In the genomic region with DNA sequence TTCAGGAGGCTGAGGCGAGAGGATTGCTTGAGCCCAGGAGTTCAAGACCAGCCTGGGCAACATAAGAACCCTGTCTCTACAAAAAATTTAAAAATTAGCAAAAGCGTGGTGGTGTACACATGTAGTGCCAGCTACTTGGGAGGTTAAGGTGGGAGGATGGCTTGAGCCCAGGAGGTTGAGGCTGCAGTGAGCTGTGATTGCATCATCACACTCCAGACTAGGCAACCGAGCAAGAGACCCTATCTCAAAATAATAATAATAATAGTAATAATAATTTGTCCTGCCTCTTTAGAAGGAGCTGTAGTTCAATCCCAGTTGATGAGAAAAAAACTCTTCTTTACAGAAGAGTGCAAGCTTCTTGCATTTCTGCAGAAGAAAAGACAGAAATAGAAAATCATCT, we compare ENCODE assay signal across 29 cellular contexts.
"Had no signal": no experiment of that assay in that cellular context is flagged by ENCODE, and none has a peak within 500 bp of the region (broad histone marks: within the 10 kb centered on the region; RNA-seq: fewer than 3 reads in every experiment).

No MANE protein-coding gene starts in this region.

- H3K27me3 Mint-ChIP-seq: activated T-cell treated with anti-CD3 and anti-CD28 coated beads, Interleukin-2, amount 50 U/mL, for 24 hours had no signal

- DNase-seq: activated CD4-positive, alpha-beta memory T cell treated with anti-CD3 and anti-CD28 coated beads, Interleukin-2, amount 10 ng/mL, durations not matched to agents 7 days and 5 days; activated CD4-positive, alpha-beta T cell treated with anti-CD3 and anti-CD28 coated beads for 1 hour; activated CD4-positive, alpha-beta T cell treated with anti-CD3 and anti-CD28 coated beads for 4 hours; activated CD4-positive, alpha-beta T cell treated with anti-CD3 and anti-CD28 coated beads, Interleukin-2, amount 10 ng/mL, durations not matched to agents 7 days and 5 days; activated CD4-positive, alpha-beta T cell treated with anti-CD3 and anti-CD28 coated beads, Interleukin-2, amount 50 U/mL, for 4 hours; activated CD8-positive, alpha-beta memory T cell treated with anti-CD3 and anti-CD28 coated beads, Interleukin-2, amount 50 U/mL, for 48 hours; activated gamma-delta T cell; activated naive CD4-positive, alpha-beta T cell; activated naive CD8-positive, alpha-beta T cell treated with anti-CD3 and anti-CD28 coated beads, Interleukin-2, amount 10 ng/mL, durations not matched to agents 7 days and 5 days; activated T-cell treated with anti-CD3 and anti-CD28 coated beads for 4 hours; activated T-cell treated with anti-CD3 and anti-CD28 coated beads, Interleukin-2, amount 50 U/mL, for 24 hours; activated T-cell treated with anti-CD3 and anti-CD28 coated beads, Interleukin-2, amount 50 U/mL, for 72 hours; central memory CD4-positive, alpha-beta T cell; cerebellar nuclear complex; colonic mucosa; effector CD4-positive, alpha-beta T cell; effector memory CD8-positive, alpha-beta T cell; esophagus squamous epithelium; foreskin melanocyte; heart right ventricle; T-helper 2 cell had no signal

- H3K36me3 ChIP-seq: ascending aorta, breast epithelium, cardiac muscle cell, colonic mucosa, esophagus squamous epithelium, gastroesophageal sphincter, heart right ventricle had no signal

- H3K9me3 Mint-ChIP-seq: activated CD4-positive, alpha-beta memory T cell treated with anti-CD3 and anti-CD28 coated beads, Interleukin-2, amount 10 ng/mL, durations not matched to agents 7 days and 5 days; activated CD4-positive, alpha-beta T cell treated with anti-CD3 and anti-CD28 coated beads, Interleukin-2, amount 10 ng/mL, durations not matched to agents 7 days and 5 days; activated naive CD4-positive, alpha-beta T cell treated with anti-CD3 and anti-CD28 coated beads, Interleukin-2, amount 10 ng/mL, durations not matched to agents 7 days and 5 days; activated naive CD4-positive, alpha-beta T cell treated with anti-CD3 and anti-CD28 coated beads, Interleukin-2, amount 50 U/mL, for 72 hours; activated naive CD8-positive, alpha-beta T cell treated with anti-CD3 and anti-CD28 coated beads, Interleukin-2, amount 10 ng/mL, durations not matched to agents 7 days and 5 days; activated T-cell treated with anti-CD3 and anti-CD28 coated beads, Interleukin-2, amount 50 U/mL, for 24 hours; activated T-cell treated with anti-CD3 and anti-CD28 coated beads, Interleukin-2, amount 50 U/mL, for 72 hours; effector memory CD8-positive, alpha-beta T cell had no signal

- H3K36me3 Mint-ChIP-seq: activated naive CD4-positive, alpha-beta T cell treated with anti-CD3 and anti-CD28 coated beads, Interleukin-2, amount 10 ng/mL, durations not matched to agents 7 days and 5 days; activated naive CD4-positive, alpha-beta T cell treated with anti-CD3 and anti-CD28 coated beads, Interleukin-2, amount 50 U/mL, for 72 hours; activated naive CD8-positive, alpha-beta T cell treated with anti-CD3 and anti-CD28 coated beads, Interleukin-2, amount 10 ng/mL, durations not matched to agents 7 days and 5 days; brain had no signal

- ATAC-seq: activated naive CD4-positive, alpha-beta T cell treated with anti-CD3 and anti-CD28 coated beads, Interleukin-2, amount 50 U/mL, for 72 hours; activated T-cell treated with anti-CD3 and anti-CD28 coated beads, Interleukin-2, amount 50 U/mL, for 72 hours; effector memory CD8-positive, alpha-beta T cell; gastroesophageal sphincter; heart right ventricle had no signal

- H3K27ac ChIP-seq: ascending aorta, breast epithelium, cardiac muscle cell, colonic mucosa, epithelial cell of prostate, esophagus squamous epithelium, gastroesophageal sphincter, heart right ventricle had no signal

- H3K4me1 Mint-ChIP-seq: brain had no signal

- H3K4me3 ChIP-seq: ascending aorta, breast epithelium, cardiac muscle cell, colonic mucosa, esophagus squamous epithelium, gastroesophageal sphincter, heart right ventricle had no signal

- H3K4me1 ChIP-seq: ascending aorta, breast epithelium, colonic mucosa, esophagus squamous epithelium, gastroesophageal sphincter had no signal

- H3K9me3 ChIP-seq: ascending aorta, breast epithelium, colonic mucosa, esophagus squamous epithelium, gastroesophageal sphincter, heart right ventricle had no signal

- H3K27me3 ChIP-seq: ascending aorta, breast epithelium, cardiac muscle cell, colonic mucosa, esophagus squamous epithelium, gastroesophageal sphincter, heart right ventricle had no signal

- H3K27ac Mint-ChIP-seq: activated CD4-positive, alpha-beta memory T cell treated with anti-CD3 and anti-CD28 coated beads, Interleukin-2, amount 10 ng/mL, durations not matched to agents 7 days and 5 days; activated naive CD4-positive, alpha-beta T cell treated with anti-CD3 and anti-CD28 coated beads, Interleukin-2, amount 10 ng/mL, durations not matched to agents 7 days and 5 days; activated naive CD4-positive, alpha-beta T cell treated with anti-CD3 and anti-CD28 coated beads, Interleukin-2, amount 50 U/mL, for 72 hours; activated naive CD8-positive, alpha-beta T cell treated with anti-CD3 and anti-CD28 coated beads, Interleukin-2, amount 10 ng/mL, durations not matched to agents 7 days and 5 days; activated T-cell treated with anti-CD3 and anti-CD28 coated beads, Interleukin-2, amount 50 U/mL, for 24 hours; activated T-cell treated with anti-CD3 and anti-CD28 coated beads, Interleukin-2, amount 50 U/mL, for 72 hours; brain had no signal

- H3K4me3 Mint-ChIP-seq: activated CD4-positive, alpha-beta memory T cell treated with anti-CD3 and anti-CD28 coated beads, Interleukin-2, amount 10 ng/mL, durations not matched to agents 7 days and 5 days; activated CD4-positive, alpha-beta T cell treated with anti-CD3 and anti-CD28 coated beads, Interleukin-2, amount 10 ng/mL, durations not matched to agents 7 days and 5 days; activated naive CD4-positive, alpha-beta T cell treated with anti-CD3 and anti-CD28 coated beads, Interleukin-2, amount 10 ng/mL, durations not matched to agents 7 days and 5 days; activated naive CD8-positive, alpha-beta T cell treated with anti-CD3 and anti-CD28 coated beads, Interleukin-2, amount 10 ng/mL, durations not matched to agents 7 days and 5 days; activated T-cell treated with anti-CD3 and anti-CD28 coated beads, Interleukin-2, amount 50 U/mL, for 24 hours; activated T-cell treated with anti-CD3 and anti-CD28 coated beads, Interleukin-2, amount 50 U/mL, for 72 hours; brain; effector memory CD8-positive, alpha-beta T cell had no signal
